In the genomic region with DNA sequence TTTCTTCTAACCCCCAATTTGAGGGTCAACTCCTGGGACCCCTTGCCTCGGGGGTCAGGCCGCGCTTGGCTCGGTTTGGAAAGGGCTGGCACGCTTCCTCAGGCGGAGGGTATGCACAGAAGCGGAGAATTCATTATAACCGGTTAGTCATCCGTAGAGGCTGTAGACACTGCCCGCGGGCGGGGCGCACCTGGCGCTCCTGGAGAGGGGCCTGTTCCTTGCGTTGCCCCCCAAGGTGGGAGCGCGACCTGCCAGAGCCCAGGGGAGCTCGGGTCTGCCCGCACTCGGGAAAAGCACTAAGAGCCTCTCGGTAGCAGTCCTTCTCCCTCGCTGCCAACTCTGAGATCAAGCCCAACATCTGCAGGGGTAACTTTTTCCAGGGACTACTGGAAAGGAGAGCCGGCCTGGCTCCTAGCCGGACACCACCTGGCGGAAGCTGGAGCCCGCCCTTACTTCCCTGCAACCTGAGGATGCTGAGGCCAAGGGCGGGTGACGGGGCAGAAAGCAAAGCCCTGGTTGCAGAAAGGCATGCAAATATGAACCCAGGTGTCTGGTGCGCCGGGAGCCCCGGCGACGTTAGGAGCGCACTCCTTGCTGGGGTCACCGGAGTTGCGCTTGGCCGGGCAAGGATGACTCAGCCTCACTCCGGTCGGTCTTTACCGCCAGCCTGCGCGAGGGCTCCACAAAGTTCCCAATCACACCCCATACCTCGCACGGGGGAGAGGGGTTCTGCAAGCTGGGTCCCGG, we compare ENCODE assay signal across 9 cellular contexts. TPM values are rescaled to one million over a fixed set of nuclear protein-coding genes. Genes with fewer than 3 reads are reported as not detected.
DNase-seq lines count a peak whose midpoint lies in the region; ATAC-seq, FAIRE-seq and TF ChIP-seq lines count a peak whose summit lies in the region.
"Had no signal": no experiment of that assay in that cellular context is flagged by ENCODE, and none has a peak within 500 bp of the region (broad histone marks: within the 10 kb centered on the region; RNA-seq: fewer than 3 reads in every experiment).

No MANE protein-coding gene starts in this region.

- H3K36me3 ChIP-seq in mammary epithelial cell (ENCODE audit: insufficient read depth, low read length): no peaks in the 10 kb centered on the region
- no peaks in the 10 kb centered on the region for H3K36me3 ChIP-seq in neural progenitor cell

- CTCF ChIA-PET in mammary epithelial cell (lab: Charles Lee; ENCODE audit: low non-redundant PET): no interaction called here

- peaks cover 51% of the 10 kb centered on the region for H3K27me3 Mint-ChIP-seq in neural progenitor cell (ENCODE audit: insufficient read depth, low read depth)

- H3K4me1 ChIP-seq in mammary epithelial cell (ENCODE audit: insufficient read depth, low read length) (peaks cover 11% of the 10 kb centered on the region), neural progenitor cell (peaks cover 10% of the 10 kb centered on the region)

- H3K4me3 ChIP-seq in mammary epithelial cell (replicated peaks in 1 of 3; ENCODE audit: insufficient read depth in 1 of 3, low read depth in 2 of 3, low read length in 3 of 3) (peak overlapping the region in 1 of 3 experiments; percentile 14), neural progenitor cell (peak overlapping the region; percentile 68)

- H3K27me3 ChIP-seq in mammary epithelial cell (ENCODE audit: insufficient read depth, low read length): peaks cover 24% of the 10 kb centered on the region
- peaks cover 87% of the 10 kb centered on the region for H3K27me3 ChIP-seq in neural progenitor cell

- peak overlapping the region; percentile 79 for H3K4me2 ChIP-seq in mammary epithelial cell (ENCODE audit: insufficient read depth, low read depth, low read length)
- H3K4me2 ChIP-seq in neural progenitor cell: peak overlapping the region; percentile 98

- peaks cover 10% of the 10 kb centered on the region for H3K9me3 Mint-ChIP-seq in neural progenitor cell

- H3K4me3 Mint-ChIP-seq in neural progenitor cell: peak overlapping the region; percentile 82

- intact Hi-C loops in mammary epithelial cell (cut with micrococcal nuclease): no loop called here

- H3K9me3 ChIP-seq in mammary epithelial cell (replicated peaks; ENCODE audit: insufficient read depth, low read length) (peaks cover 4% of the 10 kb centered on the region), neural progenitor cell (ENCODE audit: low read depth) (peaks cover 4% of the 10 kb centered on the region)

- WGBS in mammary epithelial cell (ENCODE audit: low coverage, missing lambda C conversion rate): 3% methylated on average over 25 of the region's 45 CpGs

- ATAC-seq in HG03175 (IDR thresholded peaks at IDR 0.05; ENCODE audit: unreplicated experiment) (peak; percentile 67), HG02852 (IDR thresholded peaks at IDR 0.05; ENCODE audit: unreplicated experiment) (no peak)

- no peak for TF ChIP-seq CTCF in mammary epithelial cell (conservative IDR thresholded peaks at IDR 0.05 in 1 of 2, IDR thresholded peaks at IDR 0.05 in 1 of 2; ENCODE audit: extremely low read depth in 1 of 2, insufficient read depth in 1 of 2, low read depth in 1 of 2, low read length in 2 of 2)
- TF ChIP-seq CTCF in neural progenitor cell (IDR thresholded peaks at IDR 0.05): no peak

- no peaks in the 10 kb centered on the region for H3F3A ChIP-seq in neural progenitor cell (ENCODE audit: low read depth)

- H3K27ac ChIP-seq in mammary epithelial cell (ENCODE audit: insufficient read depth, low read depth, low read length) (no peak overlapping the region), neural progenitor cell (no peak overlapping the region)

- peaks cover 14% of the 10 kb centered on the region for H3K4me1 Mint-ChIP-seq in neural progenitor cell

- H2AFZ ChIP-seq in mammary epithelial cell (ENCODE audit: low read depth, low read length) (no peak overlapping the region), neural progenitor cell (replicated peaks) (peak overlapping the region; percentile 81)

- no peaks in the 10 kb centered on the region for H3K36me3 Mint-ChIP-seq in neural progenitor cell

- DNase-seq in GM18507 (ENCODE audit: extremely low spot score, insufficient read length, low read depth) (peak; percentile 18), mammary epithelial cell (peak; percentile 19), neural progenitor cell (ENCODE audit: low spot score) (peak; percentile 52), NCI-H774 (lab: John Stamatoyannopoulos, UW) (no peak), G401 (ENCODE audit: low spot score) (no peak), EL (no peak)

- FAIRE-seq in GM18507 (lab: Jason Lieb, UNC): no peak
- FAIRE-seq: endometrium had no signal

- H4K20me1 ChIP-seq in mammary epithelial cell (ENCODE audit: insufficient read depth, low read length) (no peaks in the 10 kb centered on the region), neural progenitor cell (ENCODE audit: low read depth) (peaks cover 17% of the 10 kb centered on the region)

- H3K9ac ChIP-seq in mammary epithelial cell (ENCODE audit: insufficient read depth, low read length) (no peak overlapping the region), neural progenitor cell (no peak overlapping the region)

- H3K27ac Mint-ChIP-seq in neural progenitor cell: no peak overlapping the region

- dilution Hi-C loops in mammary epithelial cell (cut with HindIII; ENCODE audit: low sequenced_read_pairs): no loop called here

- H3K79me2 ChIP-seq in mammary epithelial cell (ENCODE audit: insufficient read depth, low read length): no peaks in the 10 kb centered on the region
- no peaks in the 10 kb centered on the region for H3K79me2 ChIP-seq in neural progenitor cell (ENCODE audit: low read depth)

- in situ Hi-C loops in mammary epithelial cell (cut with MboI; ENCODE audit: low sequenced_read_pairs in 2 of 2) (no loop called here), G401 (cut with HindIII; ENCODE audit: low sequenced_read_pairs) (no loop called here)

- BruUV-seq in mammary epithelial cell (replicated peaks; lab: Mats Ljungman, UMichigan): no TSS peak

RNA-seq across cellular contexts. Expression of gene CACNA2D3, which starts 1.5 kb away (rescaled TPM):
- total RNA-seq in mammary epithelial cell: under 1 TPM in 1 of 2 donors, not detected in 1; 0.17 TPM
- polyA plus RNA-seq in mammary epithelial cell: 0.05 TPM
- polyA minus RNA-seq in mammary epithelial cell: not detected
- 0.43 TPM in 1 of 2 replicates, not detected in the other for total RNA-seq in neural progenitor cell (ENCODE audit: low replicate concordance)
- total RNA-seq in G401 (2014; rRNA removed; shearing (Covaris generic)): not detected in 2 replicates

Comparison
In these comparisons a context has a peak if more than half of its experiments do, and no peak if none do; other contexts are left out.
1. DNase-seq: peak in GM18507 (single experiment), mammary epithelial cell (single experiment) and neural progenitor cell (single experiment); none in NCI-H774 (single experiment), G401 (single experiment) and EL (single experiment).